Comparison of ENCODE assay signal across 1 cellular context in genomic region chr14:102088012-102088792, GRCh38.
TF ChIP-seq lines count a peak whose summit lies in the region.

No MANE protein-coding gene starts in this region.

TF ChIP-seq in K562, 482 proteins besides CTCF, POLR2A, EP300 and RAD21 (continued from another document and continues in another):
- TF ChIP-seq ARID3A (IDR thresholded peaks at IDR 0.05; ENCODE audit: borderline replicate concordance, low read depth, low read length) (no peak), TFAM (CRISPR knock-in tag; conservative IDR thresholded peaks at IDR 0.05) (no peak), NFYB (IDR thresholded peaks at IDR 0.05; ENCODE audit: extremely low read depth, insufficient read length) (no peak), PHF20 (IDR thresholded peaks at IDR 0.05; ENCODE audit: partially characterized antibody) (no peak), L3MBTL2 (IDR thresholded peaks at IDR 0.05) (peak; percentile 98), TCFL5 (CRISPR knock-in tag; conservative IDR thresholded peaks at IDR 0.05) (no peak), OTX1 (CRISPR knock-in tag; IDR thresholded peaks at IDR 0.05) (no peak), HSF4 (CRISPR knock-in tag; IDR thresholded peaks at IDR 0.05; ENCODE audit: borderline replicate concordance) (no peak), GMEB1 (CRISPR knock-in tag; IDR thresholded peaks at IDR 0.05) (no peak), PTTG1 (tag; IDR thresholded peaks at IDR 0.05; ENCODE audit: low read depth) (0 out of 2 replicates have a peak, but pooled peaks have one; percentile 32), ZNF41 (CRISPR knock-in tag; conservative IDR thresholded peaks at IDR 0.05) (no peak), SMARCA5 (IDR thresholded peaks at IDR 0.05) (no peak), TOE1 (IDR thresholded peaks at IDR 0.05; ENCODE audit: borderline replicate concordance) (no peak), TOE1 (CRISPR knock-in tag; IDR thresholded peaks at IDR 0.05; ENCODE audit: borderline replicate concordance, low read depth) (0 out of 2 replicates have a peak, but pooled peaks have one; percentile 30), PCBP2 (IDR thresholded peaks at IDR 0.05; ENCODE audit: low read depth, low read length, poor library complexity, severe bottlenecking) (no peak), CREB3L1 (IDR thresholded peaks at IDR 0.05; ENCODE audit: borderline replicate concordance, low read depth) (peak; percentile 87; the same call in 1 of the 2 replicates), ZNF407 (IDR thresholded peaks at IDR 0.05; ENCODE audit: low read depth) (no peak), ID3 (CRISPR knock-in tag; IDR thresholded peaks at IDR 0.05) (no peak), ID3 (tag; IDR thresholded peaks at IDR 0.05) (0 out of 2 replicates have a peak, but pooled peaks have one; percentile 45), FOXO4 (CRISPR knock-in tag; IDR thresholded peaks at IDR 0.05) (peak; percentile 75; the same call in 1 of the 2 replicates), BMI1 (IDR thresholded peaks at IDR 0.05; ENCODE audit: low read length) (no peak), ZNF239 (CRISPR knock-in tag; IDR thresholded peaks at IDR 0.05) (no peak), TCF3 (CRISPR knock-in tag; IDR thresholded peaks at IDR 0.05) (no peak), ZNF518B (CRISPR knock-in tag; IDR thresholded peaks at IDR 0.05) (no peak), ZNF586 (CRISPR knock-in tag; conservative IDR thresholded peaks at IDR 0.05) (no peak), NR4A1 (CRISPR knock-in tag; IDR thresholded peaks at IDR 0.05) (no peak), NR4A1 (tag; IDR thresholded peaks at IDR 0.05) (no peak; the same call in none of the 2 replicates), ARHGAP35 (IDR thresholded peaks at IDR 0.05; ENCODE audit: partially characterized antibody) (no peak), EGR1 (conservative IDR thresholded peaks at IDR 0.05) (peak; percentile 65; the same call in 1 of the 2 replicates), ETV1 (tag; conservative IDR thresholded peaks at IDR 0.05; ENCODE audit: low read depth) (peak; percentile 62), RHOXF2B (CRISPR knock-in tag; conservative IDR thresholded peaks at IDR 0.05) (no peak), ILF3 (IDR thresholded peaks at IDR 0.05; ENCODE audit: borderline replicate concordance) (no peak), ZNF124 (CRISPR knock-in tag; IDR thresholded peaks at IDR 0.05) (no peak), HNRNPL (IDR thresholded peaks at IDR 0.05; ENCODE audit: low read depth, low read length) (no peak), RB1 (IDR thresholded peaks at IDR 0.05; ENCODE audit: low read depth) (no peak), MTA1 (IDR thresholded peaks at IDR 0.05; ENCODE audit: borderline replicate concordance) (no peak), ETV5 (CRISPR knock-in tag; IDR thresholded peaks at IDR 0.05; ENCODE audit: low read depth) (no peak), ATF1 (CRISPR knock-in tag; IDR thresholded peaks at IDR 0.05) (no peak), ATF1 (tag; IDR thresholded peaks at IDR 0.05) (0 out of 2 replicates have a peak, but pooled peaks have one; percentile 41), EP400 (IDR thresholded peaks at IDR 0.05) (peak; percentile 78), ZFX (CRISPR knock-in tag; IDR thresholded peaks at IDR 0.05) (peak; percentile 73), ATF3 (IDR thresholded peaks at IDR 0.05) (0 out of 2 replicates have a peak, but pooled peaks have one; percentile 7), ATF3 (CRISPR knock-in tag; conservative IDR thresholded peaks at IDR 0.05) (no peak), ZNF766 (CRISPR knock-in tag; conservative IDR thresholded peaks at IDR 0.05) (peak; percentile 45; the same call in 1 of the 2 replicates), HDGF (IDR thresholded peaks at IDR 0.05) (no peak), POU5F1 (IDR thresholded peaks at IDR 0.05; ENCODE audit: borderline replicate concordance, low read depth, low read length, partially characterized antibody) (no peak), ELF2 (CRISPR knock-in tag; IDR thresholded peaks at IDR 0.05) (no peak), FOS (IDR thresholded peaks at IDR 0.05; ENCODE audit: extremely low read depth, insufficient read length) (no peak), C11orf30 (IDR thresholded peaks at IDR 0.05; ENCODE audit: low read depth) (no peak), ZBTB7A (IDR thresholded peaks at IDR 0.05; ENCODE audit: borderline replicate concordance, control insufficient read depth, low read depth, low read length) (peak; percentile 79; the same call in 1 of the 2 replicates)
